1 cellular context compared by ENCODE assay signal in genomic region chr9:98924971-98925820, GRCh38.
TF ChIP-seq lines count a peak whose summit lies in the region.

No MANE protein-coding gene starts in this region.

TF ChIP-seq in K562, 482 proteins besides CTCF, POLR2A, EP300 and RAD21:
- TF ChIP-seq ESRRA (IDR thresholded peaks at IDR 0.05; ENCODE audit: borderline replicate concordance, low read depth) = 0 out of 2 replicates have a peak, but pooled peaks have one; percentile 17
- no peak for TF ChIP-seq NR2C2 (CRISPR knock-in tag; IDR thresholded peaks at IDR 0.05)
- 0 out of 2 replicates have a peak, but pooled peaks have one; percentile 16 for TF ChIP-seq NR2C2 (tag; IDR thresholded peaks at IDR 0.05)
- no peak for TF ChIP-seq L3MBTL2 (IDR thresholded peaks at IDR 0.05)
TF ChIP-seq in K562: peak in this region for 2.
